ENCODE assay signal across 8 cellular contexts in the genomic region with DNA sequence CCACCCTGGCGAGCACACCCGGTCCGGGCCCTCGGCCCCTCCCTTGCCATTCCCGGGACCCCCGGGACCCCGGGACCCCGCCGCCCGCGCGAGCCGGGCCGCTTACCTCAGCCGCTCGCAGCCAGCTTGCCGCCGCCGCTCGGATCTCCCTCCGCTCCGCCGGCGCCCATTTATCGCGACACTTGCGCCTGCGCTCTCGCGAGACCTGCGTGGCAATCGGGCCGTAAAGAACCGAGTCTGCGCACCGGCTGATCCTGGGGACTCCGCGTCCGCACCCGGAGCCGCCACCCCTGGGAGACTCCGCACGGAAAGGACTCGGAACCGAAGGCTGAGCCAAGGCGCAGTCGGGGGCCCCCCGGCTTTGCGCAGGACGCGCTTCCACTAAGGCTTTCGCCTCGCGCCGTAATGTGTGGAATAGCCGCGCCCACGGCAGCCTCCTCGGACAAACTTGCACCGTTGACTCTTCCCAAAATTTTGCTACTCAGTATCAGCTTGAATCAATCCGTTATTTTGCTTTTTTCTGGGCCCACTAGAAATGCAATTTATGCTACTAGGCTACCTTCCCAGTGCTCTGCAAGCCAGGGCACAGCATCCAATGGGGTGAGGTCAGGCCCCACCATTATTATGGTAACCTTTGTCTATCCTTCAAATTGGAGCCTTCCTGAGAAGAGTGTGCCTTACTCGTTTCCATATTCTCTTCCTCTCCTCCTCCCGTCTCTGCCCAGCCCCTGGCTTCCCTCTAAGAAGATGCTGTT. TPM values are rescaled to one million over a fixed set of nuclear protein-coding genes. Genes with fewer than 3 reads are reported as not detected.
DNase-seq lines count a peak whose midpoint lies in the region; ATAC-seq and TF ChIP-seq lines count a peak whose summit lies in the region.

A gene (minus strand): TSS at position 180 of the 755 bp plus-strand sequence. CDS start 2,812 bp downstream, outside the sequence.

- peak within 1 kb of the TSS; percentile 83 for H3K4me3 ChIP-seq in astrocyte of the cerebellum (ENCODE audit: low read depth, low read length)
- H3K4me3 ChIP-seq in hepatocyte = peak within 1 kb of the TSS; percentile 86

- peak; percentile 52 for ATAC-seq in HG02884 (IDR thresholded peaks at IDR 0.05; ENCODE audit: unreplicated experiment)
- ATAC-seq in GM18861 (IDR thresholded peaks at IDR 0.05; ENCODE audit: unreplicated experiment) = no peak

- peak within 1 kb of the TSS; percentile 71 for H3K27ac ChIP-seq in hepatocyte

- DNase-seq in GM13977 (ENCODE audit: low spot score) = peak; percentile 94
- peak; percentile 83 for DNase-seq in NCI-H2029 (lab: John Stamatoyannopoulos, UW)
- peak; percentile 89 for DNase-seq in T-helper 9 cell
- peak; percentile 73 for DNase-seq in astrocyte of the cerebellum (ENCODE audit: low read depth)
- DNase-seq in hepatocyte (ENCODE audit: low spot score) = peak; percentile 96
- DNase-seq in retina = peak; percentile 97

- peaks cover 9% of the 10 kb centered on the region for H3K4me1 ChIP-seq in hepatocyte (ENCODE audit: insufficient read depth)

- no peaks in the 10 kb centered on the region for H3K9me3 ChIP-seq in hepatocyte (ENCODE audit: low read depth)

- TF ChIP-seq CTCF in GM13977 (IDR thresholded peaks at IDR 0.05; ENCODE audit: extremely low read depth, insufficient read depth, missing control alignments) (no peak), astrocyte of the cerebellum (IDR thresholded peaks at IDR 0.05; ENCODE audit: low read depth, low read length, missing control alignments) (no peak), hepatocyte (IDR thresholded peaks at IDR 0.05; ENCODE audit: poor library complexity) (no peak)

- in situ Hi-C loops in GM13977 (cut with MboI; ENCODE audit: low pct_unique_long_range_greater_than_20kb, low sequenced_read_pairs, unreplicated experiment) = loop anchor here (10.0 kb wide), 1 partner anchor 112 kb away; no protein-coding TSS in a partner anchor
- in situ Hi-C loops in astrocyte of the cerebellum (cut with HindIII; ENCODE audit: low sequenced_read_pairs) = no loop called here

- peaks cover 34% of the 10 kb centered on the region for H3K79me2 ChIP-seq in hepatocyte

- no peaks in the 10 kb centered on the region for H3K27me3 ChIP-seq in hepatocyte

- peak within 1 kb of the TSS; percentile 74 for H3K4me2 ChIP-seq in hepatocyte

- under 1% methylated on average over 48 of the region's 63 CpGs for WGBS in hepatocyte (ENCODE audit: low lambda C conversion rate, missing lambda C conversion rate)

- H4K20me1 ChIP-seq in hepatocyte (ENCODE audit: insufficient read depth, poor library complexity, severe bottlenecking) = peaks cover 11% of the 10 kb centered on the region

- H3K36me3 ChIP-seq in hepatocyte (replicated peaks; ENCODE audit: insufficient read depth, low read depth) = no peaks in the 10 kb centered on the region

- H2AFZ ChIP-seq in hepatocyte = peak within 1 kb of the TSS; percentile 96

- no peaks in the 10 kb centered on the region for H3K9me2 ChIP-seq in hepatocyte (replicated peaks; ENCODE audit: insufficient read depth)

RNA-seq across cellular contexts. Expression of the gene that starts here (rescaled TPM):
- total RNA-seq in hepatocyte = 31.0 and 31.6 TPM in 2 replicates
- 30.7 TPM in 2 replicates for polyA plus RNA-seq in hepatocyte
